ENCODE assay signal across 19 cellular contexts in genomic region chr2:20137884-20138283, GRCh38.
"Had no signal": no experiment of that assay in that cellular context is flagged by ENCODE, and none has a peak within 500 bp of the region (broad histone marks: within the 10 kb centered on the region; RNA-seq: fewer than 3 reads in every experiment).

No MANE protein-coding gene starts in this region.

- H3K4me1 Mint-ChIP-seq: naive thymus-derived CD4-positive, alpha-beta T cell; stimulated activated memory B cell treated with anti-CD40 and anti-IgM and Interleukin-4, amounts not matched to agents 10 μg/mL and 1 μg/mL and 100 μg/mL, for 72 hours had no signal

- H3K27ac Mint-ChIP-seq: endodermal cell; naive thymus-derived CD4-positive, alpha-beta T cell; stimulated activated memory B cell treated with anti-CD40 and anti-IgM and Interleukin-4, amounts not matched to agents 10 μg/mL and 1 μg/mL and 100 μg/mL, for 72 hours; stimulated activated naive CD8-positive, alpha-beta T cell treated with anti-CD3 and anti-CD28 coated beads, Interleukin-15, Interleukin-2, amounts not matched to agents 100 ng/mL and 50 ng/mL, for 24 hours had no signal

- ATAC-seq: stimulated activated memory B cell treated with anti-CD40 and anti-IgM and Interleukin-4, amounts not matched to agents 10 μg/mL and 1 μg/mL and 100 μg/mL, for 72 hours had no signal

- H3K79me2 ChIP-seq: hepatocyte had no signal

- DNase-seq: colonic mucosa; effector CD4-positive, alpha-beta T cell; endodermal cell; erythroblast; foreskin melanocyte; naive thymus-derived CD4-positive, alpha-beta T cell; nucleus accumbens; spleen; stimulated activated CD4-positive, alpha-beta T cell treated with anti-CD3 and anti-CD28 coated beads, Interleukin-15, amount 100 ng/mL, for 24 hours; stimulated activated CD4-positive, alpha-beta T cell treated with anti-CD3 and anti-CD28 coated beads, Interleukin-1b, Interleukin-23, amount 100 ng/mL, for 48 hours; stimulated activated CD4-positive, alpha-beta T cell treated with anti-CD3 and anti-CD28 coated beads, Interleukin-4, amount 100 ng/mL, for 24 hours had no signal

- FAIRE-seq: endothelial cell of umbilical vein had no signal

- H3K27me3 ChIP-seq: colonic mucosa, hepatocyte, ovary, right atrium auricular region, testis, tibial nerve had no signal

- H3K4me1 ChIP-seq: colonic mucosa, right atrium auricular region had no signal

- H3K4me2 ChIP-seq: hepatocyte had no signal

- H3K4me3 Mint-ChIP-seq: endodermal cell; naive thymus-derived CD4-positive, alpha-beta T cell; stimulated activated memory B cell treated with anti-CD40 and anti-IgM and Interleukin-4, amounts not matched to agents 10 μg/mL and 1 μg/mL and 100 μg/mL, for 72 hours; stimulated activated naive CD8-positive, alpha-beta T cell treated with anti-CD3 and anti-CD28 coated beads, Interleukin-15, Interleukin-2, amounts not matched to agents 100 ng/mL and 50 ng/mL, for 24 hours had no signal

- H3K27ac ChIP-seq: colonic mucosa, hepatocyte, ovary, right atrium auricular region, spleen, testis, tibial nerve had no signal

- H3K9me3 Mint-ChIP-seq: endodermal cell; stimulated activated memory B cell treated with anti-CD40 and anti-IgM and Interleukin-4, amounts not matched to agents 10 μg/mL and 1 μg/mL and 100 μg/mL, for 72 hours; stimulated activated naive CD8-positive, alpha-beta T cell treated with anti-CD3 and anti-CD28 coated beads, Interleukin-15, Interleukin-2, amounts not matched to agents 100 ng/mL and 50 ng/mL, for 24 hours had no signal

- H3K4me3 ChIP-seq: colonic mucosa, hepatocyte, ovary, right atrium auricular region, spleen, testis, tibial nerve had no signal

- H2AFZ ChIP-seq: hepatocyte had no signal

- H3K9me3 ChIP-seq: colonic mucosa, ovary, right atrium auricular region, spleen, testis, tibial nerve had no signal

- H3K36me3 ChIP-seq: colonic mucosa, ovary, right atrium auricular region, spleen, tibial nerve had no signal

- H3K36me3 Mint-ChIP-seq: naive thymus-derived CD4-positive, alpha-beta T cell; stimulated activated memory B cell treated with anti-CD40 and anti-IgM and Interleukin-4, amounts not matched to agents 10 μg/mL and 1 μg/mL and 100 μg/mL, for 72 hours had no signal
